8 cellular contexts compared by ENCODE assay signal in genomic region chr6:41682056-41682477, GRCh38.
DNase-seq lines count a peak whose midpoint lies in the region; ATAC-seq and TF ChIP-seq lines count a peak whose summit lies in the region.

No MANE protein-coding gene starts in this region.

- no peak overlapping the region for H2AFZ ChIP-seq in DND-41 (ENCODE audit: low read depth, low read length)

- H3K79me2 ChIP-seq in DND-41 (ENCODE audit: insufficient read depth, low read length), result no peaks in the 10 kb centered on the region

- H3K27me3 ChIP-seq in DND-41 (ENCODE audit: insufficient read depth, low read length, poor library complexity) (no peaks in the 10 kb centered on the region), WERI-Rb-1 (ENCODE audit: insufficient read depth, low read depth, severe bottlenecking) (no peaks in the 10 kb centered on the region)

- in situ Hi-C loops in T47D (cut with HindIII; ENCODE audit: low pct_unique_long_range_greater_than_20kb, low sequenced_read_pairs), result no loop called here

- ATAC-seq in DND-41 (ENCODE audit: insufficient read depth, low read depth) (peak; percentile 59), HG02852 (IDR thresholded peaks at IDR 0.05; ENCODE audit: unreplicated experiment) (peak; percentile 46)

- H3K9me3 ChIP-seq in DND-41 (ENCODE audit: insufficient read depth, low read length, severe bottlenecking) (no peaks in the 10 kb centered on the region), WERI-Rb-1 (ENCODE audit: severe bottlenecking) (no peaks in the 10 kb centered on the region)

- H3K36me3 ChIP-seq in DND-41 (ENCODE audit: insufficient read depth, low read length) (peaks cover 4% of the 10 kb centered on the region; the same call in 1 of the 2 replicates), WERI-Rb-1 (no peaks in the 10 kb centered on the region)

- no peak overlapping the region for H3K27ac ChIP-seq in DND-41 (ENCODE audit: low read length)
- peak overlapping the region; percentile 91 for H3K27ac ChIP-seq in WERI-Rb-1

- no peaks in the 10 kb centered on the region for H4K20me1 ChIP-seq in DND-41 (ENCODE audit: insufficient read depth, low read length)

- DNase-seq in DND-41 (peak; percentile 74), NCI-H2227 (lab: John Stamatoyannopoulos, UW; ENCODE audit: unreplicated experiment) (peak; percentile 84), WERI-Rb-1 (peak; percentile 100), T47D (ENCODE audit: low read depth in 1 of 2, low spot score in 1 of 2) (peak; percentile 90 to 95), inferior parietal cortex (ENCODE audit: extremely low spot score) (peak; percentile 84), cortex of kidney (lab: John Stamatoyannopoulos, UW) (no peak)
- peak; percentile 15 to 51 for DNase-seq in stimulated activated CD4-positive, alpha-beta T cell treated with anti-CD3 and anti-CD28 coated beads, Interleukin-15, amount 100 ng/mL, for 1 hour (ENCODE audit: low read depth in 1 of 2, low spot score in 1 of 2)

- no peak overlapping the region for H3K9ac ChIP-seq in DND-41 (ENCODE audit: low read depth, low read length)

- no peak overlapping the region for H3K4me2 ChIP-seq in DND-41 (ENCODE audit: insufficient read depth, low read length)

- TF ChIP-seq CTCF in DND-41 (IDR thresholded peaks at IDR 0.05; ENCODE audit: borderline replicate concordance, extremely low read depth, low read length, poor library complexity, severe bottlenecking), result peak; percentile 78
- TF ChIP-seq CTCF in WERI-Rb-1 (IDR thresholded peaks at IDR 0.05; ENCODE audit: low read depth, low read length), result peak; percentile 98

- H3K4me1 ChIP-seq in DND-41 (ENCODE audit: insufficient read depth, low read length), result peaks cover 18% of the 10 kb centered on the region

- no peak overlapping the region for H3K4me3 ChIP-seq in DND-41 (ENCODE audit: low read depth in 1 of 2, low read length in 2 of 2)
- peak overlapping the region; percentile 71 for H3K4me3 ChIP-seq in WERI-Rb-1 (ENCODE audit: low read depth, low read length)
